Comparison of ENCODE assay signal across 26 cellular contexts in the genomic region with DNA sequence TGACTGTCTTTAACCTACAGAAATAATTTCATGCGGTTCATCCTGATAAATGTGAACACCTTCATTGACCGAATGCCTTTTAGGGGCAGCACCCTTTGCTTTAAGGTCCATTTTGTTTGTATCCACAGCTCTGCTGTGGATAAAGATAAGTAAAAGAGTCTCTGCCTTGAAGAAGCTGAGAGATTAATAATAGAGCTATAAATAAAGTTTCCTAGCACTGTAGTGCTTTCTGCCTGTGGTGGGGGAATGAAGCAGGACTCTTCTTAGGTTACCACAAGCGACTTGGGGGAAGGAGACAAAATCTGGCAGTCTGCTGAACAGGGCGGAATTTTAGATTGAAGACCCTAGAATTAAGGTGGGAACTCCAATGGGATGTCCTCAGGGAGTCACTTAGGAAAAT. TPM values are rescaled to one million over a fixed set of nuclear protein-coding genes. Genes with fewer than 3 reads are reported as not detected.
"Had no signal": no experiment of that assay in that cellular context is flagged by ENCODE, and none has a peak within 500 bp of the region (broad histone marks: within the 10 kb centered on the region; RNA-seq: fewer than 3 reads in every experiment).

No MANE protein-coding gene starts in this region.

- H3K4me3 ChIP-seq: neural progenitor cell, sigmoid colon, thoracic aorta, tibial nerve, upper lobe of right lung, uterus had no signal

- H3K27ac ChIP-seq: epithelial cell of prostate, foreskin keratinocyte, neural progenitor cell, parathyroid adenoma, sigmoid colon, thoracic aorta, tibial nerve, upper lobe of right lung, uterus had no signal

- H3K79me2 ChIP-seq: parathyroid adenoma had no signal

- ATAC-seq: esophagus mucosa; foreskin keratinocyte; natural killer cell treated with Interleukin-12 subunit alpha and Interleukin-12 subunit beta and Interleukin-15 and Interleukin-18, amount 100 ng/mL, for 72 hours; stimulated activated naive B cell treated with anti-CD40 and anti-IgM and Interleukin-4, amounts not matched to agents 10 μg/mL and 1 μg/mL and 100 μg/mL, for 72 hours; upper lobe of right lung had no signal

- H3K4me2 ChIP-seq: neural progenitor cell had no signal

- H3K36me3 ChIP-seq: neural progenitor cell, sigmoid colon, thoracic aorta, tibial nerve, upper lobe of right lung, uterus had no signal

- H3K4me1 ChIP-seq: foreskin keratinocyte, neural progenitor cell, parathyroid adenoma, sigmoid colon, tibial nerve, upper lobe of right lung, uterus had no signal

- H3K9me3 ChIP-seq: sigmoid colon, thoracic aorta, tibial nerve, upper lobe of right lung, uterus had no signal

- H3K9ac ChIP-seq: neural progenitor cell, parathyroid adenoma had no signal

- H2AFZ ChIP-seq: neural progenitor cell, parathyroid adenoma had no signal

- DNase-seq: central memory CD4-positive, alpha-beta T cell; effector CD8-positive, alpha-beta T cell; endodermal cell; foreskin keratinocyte; glutamatergic neuron; hypothalamus; immature natural killer cell; islet precursor cell; kidney glomerular epithelial cell; mesenchymal stem cell; naive B cell; right cardiac atrium; sigmoid colon; small intestine; stimulated activated CD4-positive, alpha-beta T cell treated with anti-CD3 and anti-CD28 coated beads, Interleukin-15, amount 100 ng/mL, for 24 hours; stimulated activated CD4-positive, alpha-beta T cell treated with anti-CD3 and anti-CD28 coated beads, Interleukin-2, amount 100 ng/mL, for 48 hours; stimulated activated naive B cell treated with anti-CD40 and anti-IgM and Interleukin-4, amounts not matched to agents 10 μg/mL and 1 μg/mL and 100 μg/mL, for 72 hours; upper lobe of right lung; uterus had no signal

- H3K27me3 ChIP-seq: foreskin keratinocyte, neural progenitor cell, sigmoid colon, tibial nerve, upper lobe of right lung, uterus had no signal

RNA-seq across cellular contexts. Expression of a gene that starts 57.6 kb away (rescaled TPM):
- total RNA-seq: foreskin keratinocyte; natural killer cell treated with Interleukin-12 subunit alpha and Interleukin-12 subunit beta and Interleukin-15 and Interleukin-18, amount 100 ng/mL, for 72 hours had no signal
- polyA plus RNA-seq: foreskin keratinocyte, immature natural killer cell had no signal
